Comparison of ENCODE assay signal across 1 cellular context in the genomic region with DNA sequence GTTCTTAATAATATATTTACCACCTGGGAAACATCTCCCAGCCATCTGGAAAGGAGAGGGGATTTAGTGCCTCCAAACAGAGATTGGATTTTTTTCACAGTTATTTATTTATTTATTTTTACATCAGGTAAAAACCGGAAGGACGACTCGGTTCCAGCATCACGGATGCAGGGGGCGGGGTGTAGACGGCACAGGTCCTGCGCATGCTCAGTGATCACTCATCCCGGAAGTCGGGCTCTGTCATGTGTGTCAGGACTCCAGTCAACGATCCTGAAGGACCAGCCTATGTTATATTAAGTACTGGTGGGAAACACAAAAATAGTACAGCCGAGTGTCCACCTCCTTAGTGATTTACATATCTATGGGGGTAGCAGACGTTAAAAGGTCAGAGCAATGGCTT.
TF ChIP-seq lines count a peak whose summit lies in the region.

No MANE protein-coding gene starts in this region.

TF ChIP-seq in HEK293T, 16 proteins besides CTCF, POLR2A, EP300 and RAD21 (continued from another document):
- TF ChIP-seq, protein P1, sequence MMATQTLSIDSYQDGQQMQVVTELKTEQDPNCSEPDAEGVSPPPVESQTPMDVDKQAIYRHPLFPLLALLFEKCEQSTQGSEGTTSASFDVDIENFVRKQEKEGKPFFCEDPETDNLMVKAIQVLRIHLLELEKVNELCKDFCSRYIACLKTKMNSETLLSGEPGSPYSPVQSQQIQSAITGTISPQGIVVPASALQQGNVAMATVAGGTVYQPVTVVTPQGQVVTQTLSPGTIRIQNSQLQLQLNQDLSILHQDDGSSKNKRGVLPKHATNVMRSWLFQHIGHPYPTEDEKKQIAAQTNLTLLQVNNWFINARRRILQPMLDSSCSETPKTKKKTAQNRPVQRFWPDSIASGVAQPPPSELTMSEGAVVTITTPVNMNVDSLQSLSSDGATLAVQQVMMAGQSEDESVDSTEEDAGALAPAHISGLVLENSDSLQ (IDR thresholded peaks at IDR 0.05), result no peak
- TF ChIP-seq CTBP1 (IDR thresholded peaks at IDR 0.05; ENCODE audit: borderline replicate concordance) (no peak), SP1 (IDR thresholded peaks at IDR 0.05) (no peak), L3MBTL2 (conservative IDR thresholded peaks at IDR 0.05) (no peak), FOXA1 (IDR thresholded peaks at IDR 0.05) (no peak), LEF1 (IDR thresholded peaks at IDR 0.05; ENCODE audit: borderline replicate concordance) (no peak), TARDBP (IDR thresholded peaks at IDR 0.05) (no peak), FOXK2 (IDR thresholded peaks at IDR 0.05) (no peak), BHLHE40 (IDR thresholded peaks at IDR 0.05; ENCODE audit: borderline replicate concordance) (no peak)
